Comparison of ENCODE assay signal across 24 cellular contexts in the genomic region with DNA sequence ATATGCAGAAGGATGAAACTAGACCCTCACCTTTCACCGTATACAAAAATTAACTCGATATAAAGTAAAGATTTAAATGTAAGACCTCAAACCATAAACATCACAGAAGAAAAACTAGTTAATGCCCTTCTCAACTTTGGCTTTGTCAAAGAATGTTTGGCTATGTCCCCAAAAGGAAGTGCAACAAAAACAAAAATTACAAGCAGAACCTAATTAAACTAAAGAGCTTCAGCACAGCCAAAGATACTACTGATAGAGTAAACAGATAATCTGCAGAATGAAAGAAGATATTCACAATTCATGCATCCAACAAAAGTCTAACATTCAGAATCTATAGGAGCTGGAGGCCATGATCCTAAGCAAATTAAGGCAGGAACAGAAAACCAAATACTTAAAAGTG.
"Had no signal": no experiment of that assay in that cellular context is flagged by ENCODE, and none has a peak within 500 bp of the region (broad histone marks: within the 10 kb centered on the region; RNA-seq: fewer than 3 reads in every experiment).

No MANE protein-coding gene starts in this region.

- H3K36me3 Mint-ChIP-seq: immature natural killer cell; naive thymus-derived CD8-positive, alpha-beta T cell; stimulated activated effector memory CD8-positive, alpha-beta T cell treated with anti-CD3 and anti-CD28 coated beads, Interleukin-12 subunit alpha, Interleukin-12 subunit beta, amount 100 ng/mL, for 72 hours had no signal

- DNase-seq: dermis blood vessel endothelial cell; effector memory CD8-positive, alpha-beta T cell; erythroblast; esophagus squamous epithelium; hypothalamus; immature natural killer cell; left ventricle myocardium superior; lower lobe of right lung; naive thymus-derived CD8-positive, alpha-beta T cell; nephron progenitor cell; nucleus accumbens; ovary; posterior cingulate gyrus; psoas muscle; right cardiac atrium; sigmoid colon; stimulated activated CD4-positive, alpha-beta T cell treated with anti-CD3 and anti-CD28 coated beads, Interleukin-2, amount 100 ng/mL, for 24 hours; stimulated activated CD4-positive, alpha-beta T cell treated with anti-CD3 and anti-CD28 coated beads, Interleukin-4, amount 100 ng/mL, for 24 hours; stimulated activated naive CD4-positive, alpha-beta T cell treated with Interleukin-2 at 50 U/mL for 16 hours; stomach; thyroid gland; trophoblast cell had no signal

- H3K4me1 Mint-ChIP-seq: immature natural killer cell; naive thymus-derived CD8-positive, alpha-beta T cell; nephron progenitor cell; stimulated activated effector memory CD8-positive, alpha-beta T cell treated with anti-CD3 and anti-CD28 coated beads, Interleukin-12 subunit alpha, Interleukin-12 subunit beta, amount 100 ng/mL, for 72 hours had no signal

- H3K4me3 ChIP-seq: esophagus squamous epithelium, lower lobe of right lung, ovary, psoas muscle, sigmoid colon, stomach, thyroid gland, vagina had no signal

- H3K9me3 ChIP-seq: lower lobe of right lung, ovary, psoas muscle, sigmoid colon, thyroid gland, vagina had no signal

- H3K4me1 ChIP-seq: esophagus squamous epithelium, lower lobe of right lung, psoas muscle, sigmoid colon, stomach, thyroid gland, vagina had no signal

- H3K4me3 Mint-ChIP-seq: effector memory CD8-positive, alpha-beta T cell; immature natural killer cell; naive thymus-derived CD8-positive, alpha-beta T cell; nephron progenitor cell; stimulated activated effector memory CD8-positive, alpha-beta T cell treated with anti-CD3 and anti-CD28 coated beads, Interleukin-12 subunit alpha, Interleukin-12 subunit beta, amount 100 ng/mL, for 72 hours had no signal

- H3K27ac ChIP-seq: esophagus squamous epithelium, lower lobe of right lung, ovary, psoas muscle, sigmoid colon, stomach, thyroid gland, vagina had no signal

- H3K36me3 ChIP-seq: esophagus squamous epithelium, lower lobe of right lung, ovary, sigmoid colon, stomach, thyroid gland, vagina had no signal

- H3K27me3 Mint-ChIP-seq: effector memory CD8-positive, alpha-beta T cell; naive thymus-derived CD8-positive, alpha-beta T cell had no signal

- H3K27me3 ChIP-seq: esophagus squamous epithelium, ovary, sigmoid colon, stomach, thyroid gland, vagina had no signal

- ATAC-seq: effector memory CD8-positive, alpha-beta T cell; left ventricle myocardium superior; lower lobe of right lung; naive thymus-derived CD8-positive, alpha-beta T cell; psoas muscle; right cardiac atrium had no signal

- H3K27ac Mint-ChIP-seq: effector memory CD8-positive, alpha-beta T cell; immature natural killer cell; naive thymus-derived CD8-positive, alpha-beta T cell; nephron progenitor cell; stimulated activated effector memory CD8-positive, alpha-beta T cell treated with anti-CD3 and anti-CD28 coated beads, Interleukin-12 subunit alpha, Interleukin-12 subunit beta, amount 100 ng/mL, for 72 hours had no signal
